Comparison of ENCODE assay signal across 8 cellular contexts in genomic region chr17:41496803-41497484, GRCh38. TPM values are rescaled to one million over a fixed set of nuclear protein-coding genes. Genes with fewer than 3 reads are reported as not detected.
DNase-seq lines count a peak whose midpoint lies in the region; ATAC-seq and TF ChIP-seq lines count a peak whose summit lies in the region.

No MANE protein-coding gene starts in this region.

- H3K4me1 ChIP-seq in rectal smooth muscle tissue (ENCODE audit: control insufficient read depth, insufficient read depth, low read length) = no peaks in the 10 kb centered on the region

- H3K27me3 Mint-ChIP-seq in glutamatergic neuron (ENCODE audit: unreplicated experiment) = peaks cover 18% of the 10 kb centered on the region

- H3K4me3 ChIP-seq in rectal smooth muscle tissue (ENCODE audit: low read length) = no peak overlapping the region

- no peak for ATAC-seq in GM21786 (IDR thresholded peaks at IDR 0.05; ENCODE audit: unreplicated experiment)

- H3K4me3 Mint-ChIP-seq in glutamatergic neuron (ENCODE audit: unreplicated experiment) = no peak overlapping the region

- DNase-seq in ACHN = peak; percentile 97
- DNase-seq in GM13977 (ENCODE audit: low spot score) = peak; percentile 71
- peak in 73 of 76 experiments; percentile 29 to 92 (median 79) for DNase-seq in HUDEP-2 (lab: John Stamatoyannopoulos, UW; ENCODE audit: unreplicated experiment in 76 of 76)
- peak; percentile 93 for DNase-seq in SIG-M5 treated with dmso at 0.1 percent for 504 hours (lab: John Stamatoyannopoulos, UW; ENCODE audit: unreplicated experiment)
- DNase-seq in activated effector memory CD4-positive, alpha-beta T cell treated with anti-CD3 and anti-CD28 coated beads, Interleukin-2, amount 50 U/mL, for 16 hours = peak; percentile 82
- DNase-seq in glutamatergic neuron = peak; percentile 54

- no peak overlapping the region for H3K27ac ChIP-seq in rectal smooth muscle tissue (ENCODE audit: low read depth, low read length)

- no peaks in the 10 kb centered on the region for H3K27me3 ChIP-seq in rectal smooth muscle tissue (ENCODE audit: control insufficient read depth, insufficient read depth, low read length)

- peak; percentile 52 for TF ChIP-seq CTCF in GM13977 (IDR thresholded peaks at IDR 0.05; ENCODE audit: extremely low read depth, insufficient read depth, missing control alignments)
- TF ChIP-seq CTCF in glutamatergic neuron (IDR thresholded peaks at IDR 0.05; ENCODE audit: partially characterized antibody, unreplicated experiment) = peak; percentile 49

- H3K27ac Mint-ChIP-seq in glutamatergic neuron (ENCODE audit: unreplicated experiment) = no peak overlapping the region

- H3K9me3 Mint-ChIP-seq in glutamatergic neuron (ENCODE audit: unreplicated experiment) = peaks cover 1% of the 10 kb centered on the region

- H3K36me3 Mint-ChIP-seq in glutamatergic neuron (ENCODE audit: unreplicated experiment) = no peaks in the 10 kb centered on the region

- H3K36me3 ChIP-seq in rectal smooth muscle tissue (ENCODE audit: control insufficient read depth, insufficient read depth, low read length) = no peaks in the 10 kb centered on the region

- in situ Hi-C loops in ACHN (cut with HindIII; ENCODE audit: low pct_ligation_motif_present, low pct_unique_long_range_greater_than_20kb, low sequenced_read_pairs) (no loop called here), GM13977 (cut with MboI; ENCODE audit: low pct_unique_long_range_greater_than_20kb, low sequenced_read_pairs, unreplicated experiment) (loop anchor here (25.0 kb wide), 1 partner anchor 90 kb away; the partner anchor contains the start of gene KRT14)

- H3K9ac ChIP-seq in rectal smooth muscle tissue (ENCODE audit: low read length) = peak overlapping the region; percentile 6

- peaks cover 4% of the 10 kb centered on the region for H3K4me1 Mint-ChIP-seq in glutamatergic neuron (ENCODE audit: low read depth, unreplicated experiment)

RNA-seq across cellular contexts. Expression of gene KRT36, which starts 7.2 kb away (rescaled TPM):
- total RNA-seq in glutamatergic neuron (ENCODE audit: unreplicated experiment) = not detected

RNA-seq across cellular contexts. Expression of gene KRT13, which starts 8.5 kb away (rescaled TPM):
- total RNA-seq in glutamatergic neuron (ENCODE audit: unreplicated experiment) = not detected

RNA-seq across cellular contexts. Expression of gene KRT35, which starts 16.0 kb away (rescaled TPM):
- total RNA-seq in glutamatergic neuron (ENCODE audit: unreplicated experiment) = not detected

RNA-seq across cellular contexts. Expression of gene KRT15, which starts 21.7 kb away (rescaled TPM):
- total RNA-seq in glutamatergic neuron (ENCODE audit: unreplicated experiment) = not detected

RNA-seq across cellular contexts. Expression of gene KRT32, which starts 29.8 kb away (rescaled TPM):
- total RNA-seq in glutamatergic neuron (ENCODE audit: unreplicated experiment) = not detected
